20 cellular contexts compared by ENCODE assay signal in genomic region chr14:75587388-75587787, GRCh38. TPM values are rescaled to one million over a fixed set of nuclear protein-coding genes. Genes with fewer than 3 reads are reported as not detected.
DNase-seq lines count a peak whose midpoint lies in the region; ATAC-seq and TF ChIP-seq lines count a peak whose summit lies in the region.
"Had no signal": no experiment of that assay in that cellular context is flagged by ENCODE, and none has a peak within 500 bp of the region (broad histone marks: within the 10 kb centered on the region; RNA-seq: fewer than 3 reads in every experiment).

No MANE protein-coding gene starts in this region.

- H3K36me3 ChIP-seq in aorta (ENCODE audit: control insufficient read depth in 1 of 2, insufficient read depth in 2 of 2, low read length in 1 of 2), result no peaks in the 10 kb centered on the region
- H3K36me3 ChIP-seq: BLaER1, HAP-1 had no signal

- H3K27me3 ChIP-seq in aorta (ENCODE audit: control insufficient read depth in 1 of 2, insufficient read depth in 2 of 2, low read length in 1 of 2), result no peaks in the 10 kb centered on the region
- H3K27me3 ChIP-seq: BLaER1 had no signal

- no peak overlapping the region for H3K27ac Mint-ChIP-seq in WTC11
- H3K27ac Mint-ChIP-seq: B cell; CD8-positive, alpha-beta T cell; HFFc6 had no signal

- no peak for TF ChIP-seq CTCF in WTC11 (IDR thresholded peaks at IDR 0.05)
- TF ChIP-seq CTCF in foreskin fibroblast (IDR thresholded peaks at IDR 0.05; ENCODE audit: low read depth, low read length), result no peak

- peaks cover 22% of the 10 kb centered on the region for H3K36me3 Mint-ChIP-seq in WTC11
- H3K36me3 Mint-ChIP-seq: CD8-positive, alpha-beta T cell had no signal

- intact Hi-C loops in aorta (cut with DNase I), result no loop called here

- peak; percentile 55 for DNase-seq in ELF-1 (ENCODE audit: low read depth, low spot score)
- no peak for DNase-seq in WTC11 (ENCODE audit: low spot score)
- DNase-seq in islet precursor cell, result peak; percentile 63
- DNase-seq in aorta, result no peak
- DNase-seq in activated naive CD4-positive, alpha-beta T cell treated with Interleukin-2 at 50 U/mL for 16 hours, result no peak
- no peak for DNase-seq in foreskin fibroblast
- DNase-seq: Caco-2; CD4-positive, CD25-positive, alpha-beta regulatory T cell; CD8-positive, alpha-beta T cell; DMS153; DND-41; GDM1; GOT3; HFFc6 had no signal

- H3K4me1 Mint-ChIP-seq in WTC11, result peaks cover 18% of the 10 kb centered on the region

- no peaks in the 10 kb centered on the region for H3K9me3 ChIP-seq in aorta (ENCODE audit: control insufficient read depth, low read length)
- H3K9me3 ChIP-seq: HAP-1 had no signal

- no peak overlapping the region for H3K27ac ChIP-seq in aorta (ENCODE audit: low read depth in 1 of 2, low read length in 2 of 2)
- H3K27ac ChIP-seq: 22Rv1, BLaER1, C4-2B had no signal

- POLR2A ChIA-PET in WTC11 (lab: Charles Lee), result no interaction called here

- H3K4me3 ChIP-seq in aorta (ENCODE audit: low read length in 2 of 2), result no peak overlapping the region
- no peak overlapping the region for H3K4me3 ChIP-seq in foreskin fibroblast (ENCODE audit: low read depth in 1 of 2, low read length in 2 of 2)
- H3K4me3 ChIP-seq: BLaER1, GM12878, HAP-1 had no signal

- H3K27me3 Mint-ChIP-seq in WTC11 (ENCODE audit: low read depth), result no peaks in the 10 kb centered on the region; the same call in 1 of the 2 replicates
- H3K27me3 Mint-ChIP-seq: CD4-positive, CD25-positive, alpha-beta regulatory T cell had no signal

- H3K9me3 Mint-ChIP-seq in WTC11, result peaks cover 21% of the 10 kb centered on the region
- H3K9me3 Mint-ChIP-seq: CD8-positive, alpha-beta T cell; HFFc6 had no signal

- no peak overlapping the region for H3K4me3 Mint-ChIP-seq in WTC11
- H3K4me3 Mint-ChIP-seq: B cell; CD4-positive, CD25-positive, alpha-beta regulatory T cell; CD8-positive, alpha-beta T cell; HFFc6 had no signal

- ATAC-seq in WTC11 (peak; percentile 65), aorta (ENCODE audit: low FRiP score) (no peak)
- ATAC-seq: CD8-positive, alpha-beta T cell; GM12878 had no signal

- CTCF ChIA-PET in WTC11 (lab: Charles Lee), result interaction anchor here (0.9 to 1.5 kb wide), 2 partner anchors 10 to 27 kb away, joined by 4 to 7 read pairs; no protein-coding TSS in a partner anchor

- no peaks in the 10 kb centered on the region for H3K4me1 ChIP-seq in aorta (ENCODE audit: control insufficient read depth in 1 of 2, insufficient read depth in 2 of 2, low read length in 2 of 2)
- H3K4me1 ChIP-seq: Caco-2 had no signal

TF ChIP-seq in WTC11, 78 proteins besides CTCF, POLR2A, EP300 and RAD21:
- TF ChIP-seq RORB (CRISPR knock-in tag; IDR thresholded peaks at IDR 0.05) (no peak), NFATC4 (CRISPR knock-in tag; IDR thresholded peaks at IDR 0.05) (no peak), E2F1 (CRISPR knock-in tag; IDR thresholded peaks at IDR 0.05) (no peak), ZNF138 (CRISPR knock-in tag; conservative IDR thresholded peaks at IDR 0.05) (no peak), ESRRA (CRISPR knock-in tag; IDR thresholded peaks at IDR 0.05; ENCODE audit: borderline replicate concordance) (no peak), FOXJ3 (CRISPR knock-in tag; IDR thresholded peaks at IDR 0.05; ENCODE audit: borderline replicate concordance) (no peak), EMX1 (CRISPR knock-in tag; IDR thresholded peaks at IDR 0.05) (no peak), ZNF423 (CRISPR knock-in tag; IDR thresholded peaks at IDR 0.05) (no peak), ATF1 (CRISPR knock-in tag; IDR thresholded peaks at IDR 0.05) (no peak), USF2 (CRISPR knock-in tag; IDR thresholded peaks at IDR 0.05) (no peak), MAX (CRISPR knock-in tag; IDR thresholded peaks at IDR 0.05) (no peak), NR3C1 (CRISPR knock-in tag; conservative IDR thresholded peaks at IDR 0.05; ENCODE audit: low read depth) (no peak)

RNA-seq across cellular contexts. Expression of gene FLVCR2, which starts 9.0 kb away (rescaled TPM):
- total RNA-seq in WTC11 (2021), result 6.6 to 12.9 TPM (median 8.1 TPM) in 3 replicates
- total RNA-seq in aorta, result 10 to 100 TPM; 14.6 to 15.4 TPM
- polyA plus RNA-seq in aorta, result 1 to 10 TPM in 1 of 2 donors, under 1 TPM in 1; 0.38 to 7.6 TPM

Comparison
In these comparisons a context has a peak if more than half of its experiments do, and no peak if none do; other contexts are left out.
1. DNase-seq: peak in ELF-1 (single experiment) and islet precursor cell (single experiment); none in WTC11 (single experiment), aorta (0 of 2), activated naive CD4-positive, alpha-beta T cell treated with Interleukin-2 at 50 U/mL for 16 hours (single experiment) and foreskin fibroblast (0 of 2).